ENCODE assay signal across 23 cellular contexts in genomic region chr20:61631770-61632169, GRCh38.
"Had no signal": no experiment of that assay in that cellular context is flagged by ENCODE, and none has a peak within 500 bp of the region (broad histone marks: within the 10 kb centered on the region; RNA-seq: fewer than 3 reads in every experiment).

No MANE protein-coding gene starts in this region.

- H3K4me1 Mint-ChIP-seq: activated CD8-positive, alpha-beta memory T cell treated with anti-CD3 and anti-CD28 coated beads, Interleukin-2, amount 10 ng/mL, durations not matched to agents 7 days and 5 days; activated naive CD8-positive, alpha-beta T cell treated with anti-CD3 and anti-CD28 coated beads, Interleukin-2, amount 50 U/mL, for 24 hours had no signal

- DNase-seq: activated CD4-positive, alpha-beta T cell treated with anti-CD3 and anti-CD28 coated beads for 48 hours; activated CD4-positive, alpha-beta T cell treated with anti-CD3 and anti-CD28 coated beads, Interleukin-2, amount 50 U/mL, for 4 hours; activated CD4-positive, CD25-positive, alpha-beta regulatory T cell treated with anti-CD3 and anti-CD28 coated beads, Interleukin-2, amount 50 U/mL, for 72 hours; activated CD8-positive, alpha-beta memory T cell treated with anti-CD3 and anti-CD28 coated beads, Interleukin-2, amount 10 ng/mL, durations not matched to agents 7 days and 5 days; activated effector memory CD4-positive, alpha-beta T cell treated with anti-CD3 and anti-CD28 coated beads, Interleukin-2, amount 50 U/mL, for 16 hours; activated naive CD4-positive, alpha-beta T cell treated with Interleukin-2 at 50 U/mL for 16 hours; activated naive CD8-positive, alpha-beta T cell treated with anti-CD3 and anti-CD28 coated beads, Interleukin-2, amount 50 U/mL, for 24 hours; activated T-cell treated with anti-CD3 and anti-CD28 coated beads, Interleukin-2, amount 50 U/mL, for 24 hours; KBM-7; NCI-H1048; NCI-H146; NCI-H187 treated with DMSO at 0.1 percent for 48 hours; NCI-H2081 treated with DMSO at 0.1 percent for 48 hours; NCI-H446; NCI-H524; NCI-H82; SHP77; SW 1271 had no signal

- ATAC-seq: activated CD8-positive, alpha-beta memory T cell treated with anti-CD3 and anti-CD28 coated beads, Interleukin-2, amount 10 ng/mL, durations not matched to agents 7 days and 5 days; activated naive CD4-positive, alpha-beta T cell treated with anti-CD3 and anti-CD28 coated beads, Interleukin-2, amount 50 U/mL, for 72 hours; activated naive CD8-positive, alpha-beta T cell treated with anti-CD3 and anti-CD28 coated beads, Interleukin-2, amount 50 U/mL, for 24 hours; Panc1; SK-N-SH treated with all-trans-retinoic acid at 6 μM for 48 hours had no signal

- H3K9me3 Mint-ChIP-seq: activated T-cell treated with anti-CD3 and anti-CD28 coated beads, Interleukin-2, amount 50 U/mL, for 24 hours; T-helper 1 cell treated with Interleukin-12 subunit alpha and Interleukin-12 subunit beta and Interleukin-4 antibody, amounts not matched to agents 30 μg/mL and 1 μg/mL, for 36 hours had no signal

- H3K27ac ChIP-seq: SJSA1 had no signal

- H3K4me3 Mint-ChIP-seq: activated CD8-positive, alpha-beta memory T cell treated with anti-CD3 and anti-CD28 coated beads, Interleukin-2, amount 10 ng/mL, durations not matched to agents 7 days and 5 days; activated naive CD8-positive, alpha-beta T cell treated with anti-CD3 and anti-CD28 coated beads, Interleukin-2, amount 50 U/mL, for 24 hours; activated T-cell treated with anti-CD3 and anti-CD28 coated beads, Interleukin-2, amount 50 U/mL, for 24 hours; T-helper 1 cell treated with Interleukin-12 subunit alpha and Interleukin-12 subunit beta and Interleukin-4 antibody, amounts not matched to agents 30 μg/mL and 1 μg/mL, for 36 hours had no signal

- H3K36me3 Mint-ChIP-seq: activated CD8-positive, alpha-beta memory T cell treated with anti-CD3 and anti-CD28 coated beads, Interleukin-2, amount 10 ng/mL, durations not matched to agents 7 days and 5 days; activated naive CD4-positive, alpha-beta T cell treated with anti-CD3 and anti-CD28 coated beads, Interleukin-2, amount 50 U/mL, for 72 hours had no signal

- H3K4me3 ChIP-seq: SJSA1 had no signal

- H3K4me1 ChIP-seq: SJSA1 had no signal

- H3K9me3 ChIP-seq: SJSA1 had no signal

- H3K36me3 ChIP-seq: SJSA1 had no signal

- H3K27ac Mint-ChIP-seq: activated CD8-positive, alpha-beta memory T cell treated with anti-CD3 and anti-CD28 coated beads, Interleukin-2, amount 10 ng/mL, durations not matched to agents 7 days and 5 days; activated naive CD4-positive, alpha-beta T cell treated with anti-CD3 and anti-CD28 coated beads, Interleukin-2, amount 50 U/mL, for 72 hours; activated naive CD8-positive, alpha-beta T cell treated with anti-CD3 and anti-CD28 coated beads, Interleukin-2, amount 50 U/mL, for 24 hours; activated T-cell treated with anti-CD3 and anti-CD28 coated beads, Interleukin-2, amount 50 U/mL, for 24 hours; T-helper 1 cell treated with Interleukin-12 subunit alpha and Interleukin-12 subunit beta and Interleukin-4 antibody, amounts not matched to agents 30 μg/mL and 1 μg/mL, for 36 hours had no signal

- H3K27me3 Mint-ChIP-seq: activated CD8-positive, alpha-beta memory T cell treated with anti-CD3 and anti-CD28 coated beads, Interleukin-2, amount 10 ng/mL, durations not matched to agents 7 days and 5 days; activated naive CD8-positive, alpha-beta T cell treated with anti-CD3 and anti-CD28 coated beads, Interleukin-2, amount 50 U/mL, for 24 hours; activated T-cell treated with anti-CD3 and anti-CD28 coated beads, Interleukin-2, amount 50 U/mL, for 24 hours had no signal
